Comparison of ENCODE assay signal across 21 cellular contexts in the genomic region with DNA sequence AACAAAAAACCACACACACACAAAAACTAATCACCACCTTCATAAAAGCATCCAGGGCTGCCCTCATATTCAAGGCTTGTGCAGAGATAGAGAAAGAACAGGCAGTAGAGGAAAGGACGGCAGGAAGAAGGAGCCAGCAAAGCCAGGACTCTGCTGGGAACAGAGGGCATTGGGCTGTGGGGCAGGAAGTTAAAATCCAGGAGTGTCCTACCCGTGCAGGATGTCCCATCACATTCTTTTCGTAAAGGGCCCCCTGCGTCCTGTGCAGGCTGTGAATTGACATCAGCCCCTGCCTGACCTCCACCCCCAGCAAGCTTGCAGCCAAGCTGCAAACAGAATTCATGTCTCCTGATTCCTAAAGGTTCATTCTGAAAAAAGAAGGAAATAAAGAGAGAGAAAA.
"Had no signal": no experiment of that assay in that cellular context is flagged by ENCODE, and none has a peak within 500 bp of the region (broad histone marks: within the 10 kb centered on the region; RNA-seq: fewer than 3 reads in every experiment).

No MANE protein-coding gene starts in this region.

- H3K27ac ChIP-seq: body of pancreas, cardiac muscle cell, left lung, tibial nerve had no signal

- H3K4me1 ChIP-seq: tibial nerve had no signal

- H3K4me3 ChIP-seq: body of pancreas, cardiac muscle cell, left lung, tibial nerve had no signal

- H3K36me3 ChIP-seq: cardiac muscle cell, left lung, tibial nerve had no signal

- H3K9me3 ChIP-seq: body of pancreas, left lung, tibial nerve had no signal

- H3K4me1 Mint-ChIP-seq: activated CD4-positive, alpha-beta memory T cell treated with anti-CD3 and anti-CD28 coated beads, Interleukin-2, amount 10 ng/mL, durations not matched to agents 7 days and 5 days; activated naive CD8-positive, alpha-beta T cell treated with anti-CD3 and anti-CD28 coated beads, Interleukin-2, amount 50 U/mL, for 24 hours had no signal

- H3K27me3 ChIP-seq: body of pancreas, cardiac muscle cell, left lung, tibial nerve had no signal

- H3K36me3 Mint-ChIP-seq: natural killer cell treated with Interleukin-12 subunit alpha and Interleukin-12 subunit beta and Interleukin-15 and Interleukin-18, amount 100 ng/mL, for 72 hours had no signal

- H3K4me3 Mint-ChIP-seq: activated CD4-positive, alpha-beta memory T cell treated with anti-CD3 and anti-CD28 coated beads, Interleukin-2, amount 10 ng/mL, durations not matched to agents 7 days and 5 days; activated naive CD8-positive, alpha-beta T cell treated with anti-CD3 and anti-CD28 coated beads, Interleukin-2, amount 50 U/mL, for 24 hours; activated T-cell treated with anti-CD3 and anti-CD28 coated beads, Interleukin-2, amount 50 U/mL, for 72 hours; natural killer cell treated with Interleukin-12 subunit alpha and Interleukin-12 subunit beta and Interleukin-15 and Interleukin-18, amount 100 ng/mL, for 72 hours; T-helper 1 cell treated with Interleukin-12 subunit alpha and Interleukin-12 subunit beta and Interleukin-4 antibody, amounts not matched to agents 30 μg/mL and 1 μg/mL, for 36 hours had no signal

- H3K27ac Mint-ChIP-seq: activated CD4-positive, alpha-beta memory T cell treated with anti-CD3 and anti-CD28 coated beads, Interleukin-2, amount 10 ng/mL, durations not matched to agents 7 days and 5 days; activated naive CD8-positive, alpha-beta T cell treated with anti-CD3 and anti-CD28 coated beads, Interleukin-2, amount 50 U/mL, for 24 hours; activated T-cell treated with anti-CD3 and anti-CD28 coated beads, Interleukin-2, amount 50 U/mL, for 72 hours; natural killer cell treated with Interleukin-12 subunit alpha and Interleukin-12 subunit beta and Interleukin-15 and Interleukin-18, amount 100 ng/mL, for 72 hours; T-helper 1 cell treated with Interleukin-12 subunit alpha and Interleukin-12 subunit beta and Interleukin-4 antibody, amounts not matched to agents 30 μg/mL and 1 μg/mL, for 36 hours had no signal

- DNase-seq: activated CD4-positive, alpha-beta memory T cell treated with anti-CD3 and anti-CD28 coated beads, Interleukin-2, amount 10 ng/mL, durations not matched to agents 7 days and 5 days; activated CD4-positive, alpha-beta T cell treated with anti-CD3 and anti-CD28 coated beads for 48 hours; activated CD4-positive, CD25-positive, alpha-beta regulatory T cell; activated gamma-delta T cell; activated naive CD4-positive, alpha-beta T cell treated with anti-CD3 and anti-CD28 coated beads, Interleukin-2, amount 50 U/mL, for 16 hours; activated naive CD8-positive, alpha-beta T cell treated with anti-CD3 and anti-CD28 coated beads, Interleukin-2, amount 50 U/mL, for 24 hours; activated T-cell treated with anti-CD3 and anti-CD28 coated beads, Interleukin-2, amount 50 U/mL, for 72 hours; body of pancreas; effector CD4-positive, alpha-beta T cell; erythroblast; foreskin fibroblast; kidney glomerular epithelial cell; left lung; mammary epithelial cell; midbrain; stimulated activated CD4-positive, alpha-beta T cell treated with anti-CD3 and anti-CD28 coated beads, Interleukin-4, amount 100 ng/mL, for 24 hours; stimulated activated naive CD8-positive, alpha-beta T cell treated with anti-CD3 and anti-CD28 coated beads, Interleukin-15, Interleukin-2, amounts not matched to agents 100 U/mL and 50 U/mL, for 24 hours had no signal

- ATAC-seq: activated naive CD8-positive, alpha-beta T cell treated with anti-CD3 and anti-CD28 coated beads, Interleukin-2, amount 50 U/mL, for 24 hours; activated T-cell treated with anti-CD3 and anti-CD28 coated beads, Interleukin-2, amount 50 U/mL, for 72 hours; body of pancreas; left lung; stimulated activated naive CD8-positive, alpha-beta T cell treated with anti-CD3 and anti-CD28 coated beads, Interleukin-15, Interleukin-2, amounts not matched to agents 100 U/mL and 50 U/mL, for 24 hours had no signal

- H3K9me3 Mint-ChIP-seq: activated CD4-positive, alpha-beta memory T cell treated with anti-CD3 and anti-CD28 coated beads, Interleukin-2, amount 10 ng/mL, durations not matched to agents 7 days and 5 days; activated naive CD8-positive, alpha-beta T cell treated with anti-CD3 and anti-CD28 coated beads, Interleukin-2, amount 50 U/mL, for 24 hours; natural killer cell treated with Interleukin-12 subunit alpha and Interleukin-12 subunit beta and Interleukin-15 and Interleukin-18, amount 100 ng/mL, for 72 hours; T-helper 1 cell treated with Interleukin-12 subunit alpha and Interleukin-12 subunit beta and Interleukin-4 antibody, amounts not matched to agents 30 μg/mL and 1 μg/mL, for 36 hours had no signal
